ENCODE assay signal across 8 cellular contexts in genomic region chr17:75516255-75516618, GRCh38. TPM values are rescaled to one million over a fixed set of nuclear protein-coding genes. Genes with fewer than 3 reads are reported as not detected.
A peak's percentile ranks its signal among the peaks of the same experiment; 100 is the strongest.
DNase-seq lines count a peak whose midpoint lies in the region; ATAC-seq, FAIRE-seq and TF ChIP-seq lines count a peak whose summit lies in the region.

Gene TSEN54, plus strand, starts transcription at chr17:75516528. Its CDS starts 33 bp downstream, at chr17:75516561.

- H3K27me3 ChIP-seq in WERI-Rb-1 (ENCODE audit: insufficient read depth, low read depth, severe bottlenecking) = no peaks in the 10 kb centered on the region
- no peaks in the 10 kb centered on the region for H3K27me3 ChIP-seq in iPS-20b (ENCODE audit: insufficient read depth, low read length)
- no peaks in the 10 kb centered on the region for H3K27me3 ChIP-seq in small intestine (ENCODE audit: control insufficient read depth in 2 of 2, insufficient read depth in 2 of 2, low read length in 2 of 2)

- DNase-seq in NCI-H2227 (lab: John Stamatoyannopoulos, UW; ENCODE audit: unreplicated experiment) (peak; percentile 93), WERI-Rb-1 (peak; percentile 99), T47D (ENCODE audit: low read depth in 1 of 2, low spot score in 1 of 2) (peak; percentile 95 to 98), small intestine (peak; percentile 94)

- TF ChIP-seq CTCF in 22Rv1 (IDR thresholded peaks at IDR 0.05) = no peak
- no peak for TF ChIP-seq CTCF in WERI-Rb-1 (IDR thresholded peaks at IDR 0.05; ENCODE audit: low read depth, low read length)

- H3K9me3 ChIP-seq in WERI-Rb-1 (ENCODE audit: severe bottlenecking) (no peaks in the 10 kb centered on the region), iPS-20b (ENCODE audit: insufficient read depth, low read depth, low read length) (no peaks in the 10 kb centered on the region), small intestine (ENCODE audit: control insufficient read depth, low read depth) (no peaks in the 10 kb centered on the region)

- 0 to 1% (median 1%) methylated on average over 18 to 45 of the region's 45 CpGs for WGBS in small intestine, 3 donors

- in situ Hi-C loops in T47D (cut with HindIII; ENCODE audit: low pct_unique_long_range_greater_than_20kb, low sequenced_read_pairs) = no loop called here

- FAIRE-seq in small intestine (lab: Jason Lieb, UNC) = no peak

- H3K27ac ChIP-seq in 22Rv1 = peak within 1 kb of the TSS; percentile 89
- peak within 1 kb of the TSS; percentile 83 for H3K27ac ChIP-seq in WERI-Rb-1
- no peak within 1 kb of the TSS for H3K27ac ChIP-seq in iPS-20b (ENCODE audit: low read length)
- peak within 1 kb of the TSS; percentile 61 to 84 for H3K27ac ChIP-seq in small intestine (ENCODE audit: low read depth in 1 of 2, low read length in 1 of 2)

- no peaks in the 10 kb centered on the region for H3K4me1 ChIP-seq in iPS-20b (ENCODE audit: insufficient read depth, low read length)
- peaks cover 0 to 2% of the 10 kb centered on the region in 2 donors for H3K4me1 ChIP-seq in small intestine (ENCODE audit: control insufficient read depth in 2 of 2, insufficient read depth in 1 of 2, low read depth in 1 of 2, low read length in 1 of 2)

- H3K4me3 ChIP-seq in WERI-Rb-1 (ENCODE audit: low read depth, low read length) = peak within 1 kb of the TSS; percentile 94
- peak within 1 kb of the TSS; percentile 91 for H3K4me3 ChIP-seq in iPS-20b (ENCODE audit: low read length)
- H3K4me3 ChIP-seq in small intestine (ENCODE audit: low read depth in 1 of 2, low read length in 2 of 2) = peak within 1 kb of the TSS; percentile 64 to 95

- H3K36me3 ChIP-seq in WERI-Rb-1 (peaks cover 61% of the 10 kb centered on the region), iPS-20b (ENCODE audit: insufficient read depth, low read depth, low read length) (peaks cover 30% of the 10 kb centered on the region; the same call in 1 of the 2 replicates), small intestine (ENCODE audit: control insufficient read depth in 2 of 2, insufficient read depth in 2 of 2, low read length in 2 of 2) (peaks cover 0 to 5% of the 10 kb centered on the region in 2 donors)

- peak within 1 kb of the TSS; percentile 84; the same call in 1 of the 2 replicates for H3K9ac ChIP-seq in iPS-20b (ENCODE audit: low read depth, low read length)

- ATAC-seq in GM18858 (IDR thresholded peaks at IDR 0.05; ENCODE audit: unreplicated experiment) = peak; percentile 50
- peak; percentile 58 for ATAC-seq in HG03097 (IDR thresholded peaks at IDR 0.05; ENCODE audit: low FRiP score, unreplicated experiment)

RNA-seq across cellular contexts. Expression of gene TSEN54, which starts in this region (rescaled TPM):
- polyA plus RNA-seq in small intestine = 10 to 100 TPM; 35.5 to 91.1 (median 79.4) TPM
